ENCODE assay signal across 12 cellular contexts in the genomic region with DNA sequence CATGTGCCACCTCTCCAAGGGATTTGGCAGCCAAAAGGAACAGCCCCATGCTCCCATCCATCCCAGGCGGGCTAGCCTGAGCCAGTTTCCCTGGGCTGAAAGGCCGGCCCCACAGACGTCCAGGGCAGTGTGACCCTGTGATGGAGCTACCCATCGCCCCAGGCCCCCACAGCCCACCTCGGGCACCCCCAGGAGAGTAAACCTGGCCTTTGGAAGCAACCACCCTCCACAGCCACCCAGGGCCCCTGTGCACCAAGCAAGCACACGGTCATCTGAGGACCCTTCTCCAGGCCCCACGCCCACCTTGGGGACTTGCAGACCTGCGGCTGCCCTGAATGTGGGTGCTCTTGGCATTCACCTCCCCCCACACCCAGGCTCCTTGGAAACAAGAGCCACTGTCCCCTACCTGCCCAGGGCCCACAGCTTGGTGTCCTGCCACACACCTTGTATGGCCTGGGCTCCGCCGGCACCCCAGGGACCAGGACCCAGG. TPM values are rescaled to one million over a fixed set of nuclear protein-coding genes. Genes with fewer than 3 reads are reported as not detected.
DNase-seq lines count a peak whose midpoint lies in the region; ATAC-seq and TF ChIP-seq lines count a peak whose summit lies in the region.
"Had no signal": no experiment of that assay in that cellular context is flagged by ENCODE, and none has a peak within 500 bp of the region (broad histone marks: within the 10 kb centered on the region; RNA-seq: fewer than 3 reads in every experiment).

No MANE protein-coding gene starts in this region.

- DNase-seq in AG10803 (ENCODE audit: low read depth) = no peak
- no peak for DNase-seq in fibroblast of villous mesenchyme (ENCODE audit: low read depth)
- DNase-seq in UCSD-AML1 (lab: John Stamatoyannopoulos, UW; ENCODE audit: unreplicated experiment) = no peak
- DNase-seq in medulla oblongata (ENCODE audit: extremely low spot score) = no peak
- DNase-seq: midbrain, NCI-H2171 had no signal

- peaks cover 62% of the 10 kb centered on the region for H3K4me1 ChIP-seq in rectal smooth muscle tissue (ENCODE audit: control insufficient read depth, insufficient read depth, low read length)

- no peak for TF ChIP-seq CTCF in AG10803 (conservative IDR thresholded peaks at IDR 0.05; ENCODE audit: low read length)
- no peak for TF ChIP-seq CTCF in WI38 (IDR thresholded peaks at IDR 0.05; ENCODE audit: low read depth, low read length)
- TF ChIP-seq CTCF in fibroblast of villous mesenchyme (IDR thresholded peaks at IDR 0.05; ENCODE audit: insufficient read depth, low read depth, low read length) = no peak

- peak overlapping the region; percentile 97 for H3K27ac ChIP-seq in rectal smooth muscle tissue (ENCODE audit: low read depth, low read length)

- no peak for ATAC-seq in GM21723 (IDR thresholded peaks at IDR 0.05; ENCODE audit: unreplicated experiment)
- no peak for ATAC-seq in GM18909 (IDR thresholded peaks at IDR 0.05; ENCODE audit: poor library complexity, unreplicated experiment)

- H3K27me3 ChIP-seq in rectal smooth muscle tissue (ENCODE audit: control insufficient read depth, insufficient read depth, low read length) = peaks cover 3% of the 10 kb centered on the region
- H3K27me3 ChIP-seq: BE2C had no signal

- H3K9ac ChIP-seq in rectal smooth muscle tissue (ENCODE audit: low read length) = no peak overlapping the region

- no peaks in the 10 kb centered on the region for H3K36me3 ChIP-seq in rectal smooth muscle tissue (ENCODE audit: control insufficient read depth, insufficient read depth, low read length)
- H3K36me3 ChIP-seq: BE2C had no signal

- H3K4me3 ChIP-seq in AG10803 (ENCODE audit: low read length) (peak overlapping the region; percentile 82), WI38 (ENCODE audit: low read depth, low read length) (peak overlapping the region; percentile 52), fibroblast of villous mesenchyme (ENCODE audit: low read depth, low read length) (peak overlapping the region; percentile 54), rectal smooth muscle tissue (ENCODE audit: low read length) (peak overlapping the region; percentile 65)

RNA-seq across cellular contexts. Expression of gene AHNAK2, which starts 8.4 kb away (rescaled TPM):
- total RNA-seq in fibroblast of villous mesenchyme = 32.2 and 32.4 TPM in 2 replicates

RNA-seq across cellular contexts. Expression of gene CLBA1, which starts 15.8 kb away (rescaled TPM):
- 5.8 and 6.9 TPM in 2 replicates for total RNA-seq in fibroblast of villous mesenchyme

RNA-seq across cellular contexts. Expression of gene PLD4, which starts 45.1 kb away (rescaled TPM):
- under 0.01 TPM in 1 of 2 replicates, not detected in the other for total RNA-seq in fibroblast of villous mesenchyme
- total RNA-seq: dermis microvascular lymphatic vessel endothelial cell had no signal

RNA-seq across cellular contexts. Expression of gene CDCA4, which starts 51.1 kb away (rescaled TPM):
- 22.2 and 22.5 TPM in 2 replicates for total RNA-seq in fibroblast of villous mesenchyme
